ENCODE assay signal across 13 cellular contexts in genomic region chr16:86511317-86512161, GRCh38. TPM values are rescaled to one million over a fixed set of nuclear protein-coding genes. Genes with fewer than 3 reads are reported as not detected.
DNase-seq lines count a peak whose midpoint lies in the region; ATAC-seq, FAIRE-seq and TF ChIP-seq lines count a peak whose summit lies in the region.
"Had no signal": no experiment of that assay in that cellular context is flagged by ENCODE, and none has a peak within 500 bp of the region (broad histone marks: within the 10 kb centered on the region; RNA-seq: fewer than 3 reads in every experiment).

No MANE protein-coding gene starts in this region.

- DNase-seq in activated CD4-positive, alpha-beta memory T cell treated with anti-CD3 and anti-CD28 coated beads for 36 hours: no peak
- DNase-seq in activated CD4-positive, alpha-beta memory T cell treated with anti-CD3 and anti-CD28 coated beads, Interleukin-2, amount 10 ng/mL, durations not matched to agents 7 days and 5 days: no peak
- DNase-seq in astrocyte (ENCODE audit: low read depth): no peak
- no peak for DNase-seq in NCI-H2029 (lab: John Stamatoyannopoulos, UW)
- no peak for DNase-seq in central memory CD4-positive, alpha-beta T cell
- DNase-seq: effector CD8-positive, alpha-beta T cell; NCI-H1417 treated with DMSO at 0.1 percent for 48 hours; SHP77 treated with DMSO at 0.1 percent for 48 hours had no signal

- peak overlapping the region; percentile 77 for H3K9ac ChIP-seq in astrocyte (ENCODE audit: low read length)
- H3K9ac ChIP-seq in liver (ENCODE audit: low read depth in 1 of 2, low read length in 2 of 2): no peak overlapping the region
- peak overlapping the region; percentile 87 to 98 for H3K9ac ChIP-seq in stomach smooth muscle (ENCODE audit: low read length in 2 of 2)

- H2AFZ ChIP-seq in astrocyte (ENCODE audit: low read depth, low read length): no peak overlapping the region

- peaks cover 58% of the 10 kb centered on the region for H3K27me3 Mint-ChIP-seq in activated CD4-positive, alpha-beta memory T cell treated with anti-CD3 and anti-CD28 coated beads for 36 hours
- H3K27me3 Mint-ChIP-seq in activated CD4-positive, alpha-beta memory T cell treated with anti-CD3 and anti-CD28 coated beads, Interleukin-2, amount 10 ng/mL, durations not matched to agents 7 days and 5 days: peaks cover 67% of the 10 kb centered on the region
- peaks cover 59% of the 10 kb centered on the region for H3K27me3 Mint-ChIP-seq in astrocyte (ENCODE audit: low read depth, unreplicated experiment)

- H3K4me1 ChIP-seq in astrocyte (ENCODE audit: insufficient read depth, low read length) (peaks cover 12% of the 10 kb centered on the region), liver (ENCODE audit: control insufficient read depth in 4 of 4, insufficient read depth in 4 of 4, low read length in 3 of 4) (peaks cover 14 to 47% (median 22%) of the 10 kb centered on the region in 4 donors), stomach smooth muscle (ENCODE audit: control insufficient read depth, insufficient read depth, low read length) (peaks cover 26% of the 10 kb centered on the region)

- WGBS in liver: 13% methylated on average over 44 of the region's 44 CpGs

- H3K36me3 ChIP-seq in astrocyte (ENCODE audit: insufficient read depth, low read length) (no peaks in the 10 kb centered on the region), liver (ENCODE audit: control insufficient read depth in 4 of 4, insufficient read depth in 3 of 4, low read depth in 1 of 4, low read length in 3 of 4) (no peaks in the 10 kb centered on the region), stomach smooth muscle (ENCODE audit: control insufficient read depth in 2 of 2, insufficient read depth in 2 of 2, low read length in 2 of 2) (peaks cover 7 to 26% of the 10 kb centered on the region in 2 donors)

- ATAC-seq in GM21381 (IDR thresholded peaks at IDR 0.05; ENCODE audit: unreplicated experiment): no peak
- ATAC-seq: left lobe of liver had no signal

- intact Hi-C loops in activated CD4-positive, alpha-beta memory T cell treated with anti-CD3 and anti-CD28 coated beads for 36 hours (cut with micrococcal nuclease): loop anchor here (10.0 kb wide), 1 partner anchor 467 kb away; no protein-coding TSS in a partner anchor

- no peaks in the 10 kb centered on the region for H3K9me3 Mint-ChIP-seq in activated CD4-positive, alpha-beta memory T cell treated with anti-CD3 and anti-CD28 coated beads for 36 hours
- H3K9me3 Mint-ChIP-seq in activated CD4-positive, alpha-beta memory T cell treated with anti-CD3 and anti-CD28 coated beads, Interleukin-2, amount 10 ng/mL, durations not matched to agents 7 days and 5 days: no peaks in the 10 kb centered on the region
- peaks cover 29% of the 10 kb centered on the region for H3K9me3 Mint-ChIP-seq in astrocyte (ENCODE audit: unreplicated experiment)

- peak overlapping the region; percentile 88 for H3K4me2 ChIP-seq in astrocyte (ENCODE audit: low read length)

- TF ChIP-seq RAD21 in liver (IDR thresholded peaks at IDR 0.05): no peak

- POLR2A ChIA-PET in activated CD4-positive, alpha-beta memory T cell treated with anti-CD3 and anti-CD28 coated beads for 36 hours (lab: Charles Lee): no interaction called here
- POLR2A ChIA-PET in activated CD4-positive, alpha-beta memory T cell treated with anti-CD3 and anti-CD28 coated beads, Interleukin-2, amount 10 ng/mL, durations not matched to agents 7 days and 5 days (lab: Charles Lee): no interaction called here

- H3K27me3 ChIP-seq in astrocyte (ENCODE audit: insufficient read depth, low read length) (peaks cover 66% of the 10 kb centered on the region), liver (ENCODE audit: control insufficient read depth in 4 of 4, insufficient read depth in 4 of 4, low read length in 3 of 4) (peaks cover 4 to 31% (median 13%) of the 10 kb centered on the region in 4 donors), stomach smooth muscle (ENCODE audit: control insufficient read depth in 1 of 2, insufficient read depth in 2 of 2, low read length in 2 of 2) (peaks cover 0 to 2% of the 10 kb centered on the region in 2 donors)

- peaks cover 18% of the 10 kb centered on the region for H3K4me1 Mint-ChIP-seq in activated CD4-positive, alpha-beta memory T cell treated with anti-CD3 and anti-CD28 coated beads for 36 hours (ENCODE audit: low read depth)
- H3K4me1 Mint-ChIP-seq in activated CD4-positive, alpha-beta memory T cell treated with anti-CD3 and anti-CD28 coated beads, Interleukin-2, amount 10 ng/mL, durations not matched to agents 7 days and 5 days: peaks cover 18% of the 10 kb centered on the region
- H3K4me1 Mint-ChIP-seq in astrocyte (ENCODE audit: low read depth, unreplicated experiment): peaks cover 2% of the 10 kb centered on the region

- H3K9me3 ChIP-seq in astrocyte (ENCODE audit: insufficient read depth, low read depth, low read length): peaks cover 12% of the 10 kb centered on the region
- H3K9me3 ChIP-seq in liver (ENCODE audit: control insufficient read depth in 4 of 4, low read length in 3 of 4): no peaks in the 10 kb centered on the region
- no peaks in the 10 kb centered on the region for H3K9me3 ChIP-seq in stomach smooth muscle (ENCODE audit: control insufficient read depth in 2 of 2, low read length in 2 of 2)
- H3K9me3 ChIP-seq: A549 had no signal

- no peak for FAIRE-seq in astrocyte (lab: Jason Lieb, UNC)
- FAIRE-seq: A549 had no signal

- CTCF ChIA-PET in activated CD4-positive, alpha-beta memory T cell treated with anti-CD3 and anti-CD28 coated beads for 36 hours (lab: Charles Lee): interaction anchor here (0.5 to 1.5 kb wide), 2 partner anchors 9 to 825 kb away, joined by 3 read pairs; no protein-coding TSS in a partner anchor
- CTCF ChIA-PET in activated CD4-positive, alpha-beta memory T cell treated with anti-CD3 and anti-CD28 coated beads, Interleukin-2, amount 10 ng/mL, durations not matched to agents 7 days and 5 days (lab: Charles Lee): interaction anchor here (0.8 kb wide), 1 partner anchor 9 kb away, joined by 3 read pairs; no protein-coding TSS in a partner anchor

- no peak for TF ChIP-seq CTCF in astrocyte (IDR thresholded peaks at IDR 0.05; ENCODE audit: insufficient read depth, low read depth, low read length)
- TF ChIP-seq CTCF in liver (IDR thresholded peaks at IDR 0.05; ENCODE audit: low read depth, low read length, missing input control): no peak

- peak overlapping the region; percentile 41 for H3K4me3 Mint-ChIP-seq in activated CD4-positive, alpha-beta memory T cell treated with anti-CD3 and anti-CD28 coated beads for 36 hours
- H3K4me3 Mint-ChIP-seq in activated CD4-positive, alpha-beta memory T cell treated with anti-CD3 and anti-CD28 coated beads, Interleukin-2, amount 10 ng/mL, durations not matched to agents 7 days and 5 days: no peak overlapping the region
- H3K4me3 Mint-ChIP-seq in astrocyte (ENCODE audit: unreplicated experiment): no peak overlapping the region

- peaks cover 3% of the 10 kb centered on the region for H3K36me3 Mint-ChIP-seq in activated CD4-positive, alpha-beta memory T cell treated with anti-CD3 and anti-CD28 coated beads for 36 hours
- H3K36me3 Mint-ChIP-seq in activated CD4-positive, alpha-beta memory T cell treated with anti-CD3 and anti-CD28 coated beads, Interleukin-2, amount 10 ng/mL, durations not matched to agents 7 days and 5 days (ENCODE audit: low read depth): peaks cover 10% of the 10 kb centered on the region
- peaks cover 2% of the 10 kb centered on the region for H3K36me3 Mint-ChIP-seq in astrocyte (ENCODE audit: low read depth, unreplicated experiment)

- peaks cover 38% of the 10 kb centered on the region for H4K20me1 ChIP-seq in astrocyte (ENCODE audit: insufficient read depth, low read length)

- peaks cover 43% of the 10 kb centered on the region for H3K79me2 ChIP-seq in astrocyte (ENCODE audit: insufficient read depth, low read length)

- H3K27ac ChIP-seq in astrocyte (ENCODE audit: low read depth, low read length) (peak overlapping the region; percentile 65), liver (ENCODE audit: low read depth in 1 of 2, low read length in 2 of 2) (peak overlapping the region; percentile 69 to 71), stomach smooth muscle (ENCODE audit: low read length) (peak overlapping the region; percentile 96)
- H3K27ac ChIP-seq: A549 had no signal

- no peak overlapping the region for H3K27ac Mint-ChIP-seq in activated CD4-positive, alpha-beta memory T cell treated with anti-CD3 and anti-CD28 coated beads for 36 hours
- no peak overlapping the region for H3K27ac Mint-ChIP-seq in activated CD4-positive, alpha-beta memory T cell treated with anti-CD3 and anti-CD28 coated beads, Interleukin-2, amount 10 ng/mL, durations not matched to agents 7 days and 5 days
- peak overlapping the region; percentile 93 for H3K27ac Mint-ChIP-seq in astrocyte (ENCODE audit: unreplicated experiment)

- peak overlapping the region; percentile 71 for H3K4me3 ChIP-seq in astrocyte (ENCODE audit: insufficient read depth, low read depth, low read length)
- H3K4me3 ChIP-seq in liver (ENCODE audit: low read depth in 1 of 3, low read length in 3 of 3): peak overlapping the region in 1 of 3 donors; percentile 53
- H3K4me3 ChIP-seq in stomach smooth muscle (ENCODE audit: low read length in 2 of 2): peak overlapping the region; percentile 74 to 98
- H3K4me3 ChIP-seq: A549 had no signal

TF ChIP-seq in liver, 16 proteins besides CTCF, POLR2A, EP300 and RAD21 (continues in another document):
- TF ChIP-seq MAX (IDR thresholded peaks at IDR 0.05): no peak
- TF ChIP-seq EGR1 (IDR thresholded peaks at IDR 0.05; ENCODE audit: low read depth in 2 of 2): no peak
- no peak for TF ChIP-seq HNF4A (conservative IDR thresholded peaks at IDR 0.05)
- TF ChIP-seq FOXA1 (IDR thresholded peaks at IDR 0.05): no peak

RNA-seq across cellular contexts. Expression of gene FOXF1, which starts 1.2 kb away (rescaled TPM):
- total RNA-seq in activated CD4-positive, alpha-beta memory T cell treated with anti-CD3 and anti-CD28 coated beads for 36 hours: not detected
- not detected for total RNA-seq in activated CD4-positive, alpha-beta memory T cell treated with anti-CD3 and anti-CD28 coated beads, Interleukin-2, amount 10 ng/mL, durations not matched to agents 7 days and 5 days
- 0.07 TPM in 1 of 2 replicates, not detected in the other for total RNA-seq in astrocyte
- total RNA-seq in liver: under 1 TPM; 0.56 to 0.75 TPM
- 1 to 10 TPM; 1.0 to 1.2 TPM for polyA plus RNA-seq in liver
- polyA plus RNA-seq: A549 had no signal

RNA-seq across cellular contexts. Expression of gene MTHFSD, which starts 43.5 kb away (rescaled TPM):
- 10 to 100 TPM; 17.9 to 19.0 TPM for total RNA-seq in activated CD4-positive, alpha-beta memory T cell treated with anti-CD3 and anti-CD28 coated beads for 36 hours
- total RNA-seq in activated CD4-positive, alpha-beta memory T cell treated with anti-CD3 and anti-CD28 coated beads, Interleukin-2, amount 10 ng/mL, durations not matched to agents 7 days and 5 days: 10 to 100 TPM; 22.2 TPM
- total RNA-seq in astrocyte: 15.6 and 16.5 TPM in 2 replicates
- 1 to 10 TPM; 7.7 to 8.1 TPM for total RNA-seq in liver
- polyA plus RNA-seq in liver: 1 to 10 TPM; 4.6 to 5.3 TPM

RNA-seq across cellular contexts. Expression of gene FOXC2, which starts 55.1 kb away (rescaled TPM):
- not detected for total RNA-seq in activated CD4-positive, alpha-beta memory T cell treated with anti-CD3 and anti-CD28 coated beads for 36 hours
- not detected for total RNA-seq in activated CD4-positive, alpha-beta memory T cell treated with anti-CD3 and anti-CD28 coated beads, Interleukin-2, amount 10 ng/mL, durations not matched to agents 7 days and 5 days
- total RNA-seq in astrocyte: 15.8 and 15.9 TPM in 2 replicates
- total RNA-seq in liver: under 1 TPM; 0.08 to 0.09 TPM
- under 1 TPM in 1 of 2 donors, not detected in 1; 0.03 TPM for polyA plus RNA-seq in liver

Comparison
In these comparisons a context has a peak if more than half of its experiments do, and no peak if none do; other contexts are left out.
1. H3K9ac ChIP-seq: peak in astrocyte (single experiment) and stomach smooth muscle (2 of 2); none in liver (0 of 2).
2. RNA of gene FOXC2, which starts 55.1 kb away (total RNA-seq): 15.8 to 15.9 TPM in astrocyte; 0.08 to 0.09 TPM in liver, not detected in activated CD4-positive, alpha-beta memory T cell treated with anti-CD3 and anti-CD28 coated beads, Interleukin-2, amount 10 ng/mL, durations not matched to agents 7 days and 5 days and not detected in activated CD4-positive, alpha-beta memory T cell treated with anti-CD3 and anti-CD28 coated beads for 36 hours; every median in the first group is over 10 times any median in the second.
3. Peak in every context shown above with its lines, with median percentiles within 50 percentile points of each other: H3K27ac ChIP-seq.